ENCODE assay signal across 9 cellular contexts in the genomic region with DNA sequence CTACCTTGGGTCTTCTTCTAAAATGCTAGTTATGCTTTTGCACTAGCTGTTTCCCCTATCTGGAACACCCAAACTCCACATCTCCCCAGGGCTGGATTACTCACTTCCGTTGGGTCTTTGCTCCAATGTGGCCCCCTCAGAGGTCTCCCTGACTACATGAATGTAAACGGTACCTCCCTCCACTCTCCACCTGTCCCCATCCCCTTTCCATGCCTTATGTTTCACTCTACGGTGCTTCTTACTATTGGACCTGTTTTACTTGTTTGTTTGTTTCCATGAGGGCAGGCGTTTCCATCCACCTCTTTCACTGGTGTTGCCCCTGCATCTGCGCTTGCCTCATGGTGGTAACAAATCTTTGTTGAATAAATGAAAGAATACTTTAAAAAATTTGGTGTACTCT.
"Had no signal": no experiment of that assay in that cellular context is flagged by ENCODE, and none has a peak within 500 bp of the region (broad histone marks: within the 10 kb centered on the region; RNA-seq: fewer than 3 reads in every experiment).

No MANE protein-coding gene starts in this region.

- ATAC-seq: GM23338, HepG2, K562 had no signal

- H2AFZ ChIP-seq: GM23338 had no signal

- H3K4me3 ChIP-seq: GM23338, K562 had no signal

- H3K4me2 ChIP-seq: GM23338 had no signal

- FAIRE-seq: H1, H54, HepG2, K562 had no signal

- DNase-seq: H9, HCEC 1CT, KG1 had no signal

- H3K27ac ChIP-seq: HL-60 had no signal
